ENCODE assay signal across 17 cellular contexts in the genomic region with DNA sequence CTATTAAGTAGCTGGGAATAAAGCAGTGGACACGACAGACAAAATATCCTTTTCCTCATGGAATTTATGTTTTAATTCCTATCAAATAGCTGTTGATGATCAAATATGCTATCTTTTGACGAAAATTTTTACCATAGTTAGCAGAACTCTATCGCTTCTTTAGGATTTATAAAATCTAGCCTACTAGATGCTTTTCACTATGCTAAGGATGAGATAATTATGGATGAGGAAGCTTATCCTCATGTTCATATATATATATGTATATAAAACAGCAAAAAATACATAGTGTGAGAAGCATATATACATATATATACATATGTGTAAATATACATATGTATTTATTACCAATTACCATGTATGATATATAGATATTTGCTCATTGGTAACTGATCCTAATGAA. TPM values are rescaled to one million over a fixed set of nuclear protein-coding genes. Genes with fewer than 3 reads are reported as not detected.
DNase-seq lines count a peak whose midpoint lies in the region; ATAC-seq and TF ChIP-seq lines count a peak whose summit lies in the region.
"Had no signal": no experiment of that assay in that cellular context is flagged by ENCODE, and none has a peak within 500 bp of the region (broad histone marks: within the 10 kb centered on the region; RNA-seq: fewer than 3 reads in every experiment).

No MANE protein-coding gene starts in this region.

- H3K36me3 ChIP-seq in iPS-15b (ENCODE audit: control insufficient read depth, insufficient read depth, low read length) = no peaks in the 10 kb centered on the region
- H3K36me3 ChIP-seq: tibial artery had no signal

- H3K27me3 ChIP-seq in AG04450 (ENCODE audit: control insufficient read depth, insufficient read depth, low read length) = no peaks in the 10 kb centered on the region
- H3K27me3 ChIP-seq in iPS-15b (ENCODE audit: control insufficient read depth, insufficient read depth, low read length) = peaks cover 17% of the 10 kb centered on the region

- H3K4me1 ChIP-seq in iPS-15b (ENCODE audit: control insufficient read depth, insufficient read depth, low read length) = no peaks in the 10 kb centered on the region
- H3K4me1 ChIP-seq: tibial artery had no signal

- intact Hi-C loops in activated T-helper 2 cell treated with anti-CD3 and anti-CD28 coated beads, Interferon-gamma antibody, Interleukin-2, Interleukin-4, amounts not matched to agents 10 μg/mL and 5 μg/mL and 100 μg/mL, durations not matched to agents 14 hours and 24 hours and 36 hours (cut with micrococcal nuclease) = loop anchor here (10.0 kb wide), 1 partner anchor 50 kb away; no protein-coding TSS in a partner anchor

- ATAC-seq in HG03469 (IDR thresholded peaks at IDR 0.05; ENCODE audit: unreplicated experiment) = no peak

- H3K4me3 Mint-ChIP-seq in activated T-helper 2 cell treated with anti-CD3 and anti-CD28 coated beads, Interferon-gamma antibody, Interleukin-2, Interleukin-4, amounts not matched to agents 10 μg/mL and 5 μg/mL and 100 μg/mL, durations not matched to agents 14 hours and 24 hours and 36 hours (ENCODE audit: low read depth) = peak overlapping the region; percentile 63

- H3K4me1 Mint-ChIP-seq in activated T-helper 2 cell treated with anti-CD3 and anti-CD28 coated beads, Interferon-gamma antibody, Interleukin-2, Interleukin-4, amounts not matched to agents 10 μg/mL and 5 μg/mL and 100 μg/mL, durations not matched to agents 14 hours and 24 hours and 36 hours (ENCODE audit: low read depth) = peaks cover 30% of the 10 kb centered on the region

- POLR2A ChIA-PET in AG04450 (lab: Yijun Ruan, JAX) = interaction anchor here (1.2 kb wide), 1 partner anchor 87 kb away, joined by 3 read pairs; a partner anchor contains a TSS

- H3K27ac Mint-ChIP-seq in activated T-helper 2 cell treated with anti-CD3 and anti-CD28 coated beads, Interferon-gamma antibody, Interleukin-2, Interleukin-4, amounts not matched to agents 10 μg/mL and 5 μg/mL and 100 μg/mL, durations not matched to agents 14 hours and 24 hours and 36 hours = no peak overlapping the region
- H3K27ac Mint-ChIP-seq: B cell; T-helper 2 cell treated with Interferon-gamma antibody and Interleukin-4, amounts not matched to agents 5 μg/mL and 100 μg/mL, for 36 hours had no signal

- H3K27ac ChIP-seq in AG04450 (ENCODE audit: low read depth, low read length) = no peak overlapping the region
- H3K27ac ChIP-seq: tibial artery had no signal

- H3K36me3 Mint-ChIP-seq in activated T-helper 2 cell treated with anti-CD3 and anti-CD28 coated beads, Interferon-gamma antibody, Interleukin-2, Interleukin-4, amounts not matched to agents 10 μg/mL and 5 μg/mL and 100 μg/mL, durations not matched to agents 14 hours and 24 hours and 36 hours (ENCODE audit: low read depth) = no peaks in the 10 kb centered on the region

- H3K9me3 Mint-ChIP-seq in activated T-helper 2 cell treated with anti-CD3 and anti-CD28 coated beads, Interferon-gamma antibody, Interleukin-2, Interleukin-4, amounts not matched to agents 10 μg/mL and 5 μg/mL and 100 μg/mL, durations not matched to agents 14 hours and 24 hours and 36 hours = peaks cover 7% of the 10 kb centered on the region
- H3K9me3 Mint-ChIP-seq: activated T-helper 1 cell treated with anti-CD3 and anti-CD28 coated beads, Interleukin-12 subunit alpha, Interleukin-12 subunit beta, Interleukin-2, Interleukin-4 antibody, amounts not matched to agents 30 ng/mL and 10 ng/mL and 1 ng/mL, durations not matched to agents 14 hours and 24 hours and 36 hours; T-helper 2 cell treated with Interferon-gamma antibody and Interleukin-4, amounts not matched to agents 5 μg/mL and 100 μg/mL, for 36 hours had no signal

- H3K27me3 Mint-ChIP-seq in activated T-helper 2 cell treated with anti-CD3 and anti-CD28 coated beads, Interferon-gamma antibody, Interleukin-2, Interleukin-4, amounts not matched to agents 10 μg/mL and 5 μg/mL and 100 μg/mL, durations not matched to agents 14 hours and 24 hours and 36 hours (ENCODE audit: low read depth) = peaks cover 62% of the 10 kb centered on the region

- CTCF ChIA-PET in AG04450 (lab: Charles Lee) = interaction anchor here (0.6 to 1.4 kb wide), 4 partner anchors 108 to 538 kb away, joined by 3 to 8 read pairs (median 4); no protein-coding TSS in a partner anchor

- H3K9ac ChIP-seq in iPS-15b (ENCODE audit: low read depth, low read length) = no peak overlapping the region

- H3K9me3 ChIP-seq in AG04450 (ENCODE audit: control insufficient read depth, insufficient read depth, low read length) (no peaks in the 10 kb centered on the region; the same call in 1 of the 2 replicates), iPS-15b (ENCODE audit: control insufficient read depth, insufficient read depth, low read length) (no peaks in the 10 kb centered on the region)

- DNase-seq in AG04450 (ENCODE audit: low read depth, low spot score) = no peak
- no peak for DNase-seq in HFF-Myc (ENCODE audit: extremely low read depth, low read depth)
- no peak for DNase-seq in activated T-helper 2 cell treated with anti-CD3 and anti-CD28 coated beads, Interferon-gamma antibody, Interleukin-2, Interleukin-4, amounts not matched to agents 10 μg/mL and 5 μg/mL and 100 μg/mL, durations not matched to agents 14 hours and 24 hours and 36 hours (ENCODE audit: low spot score)
- DNase-seq in NCI-H1092 (lab: John Stamatoyannopoulos, UW) = no peak
- DNase-seq in cerebellar nuclear complex (lab: John Stamatoyannopoulos, UW) = no peak
- no peak for DNase-seq in NCI-H345 (lab: John Stamatoyannopoulos, UW)
- DNase-seq: activated CD4-positive, alpha-beta T cell treated with anti-CD3 and anti-CD28 coated beads for 48 hours; DMS79 treated with DMSO at 0.1 percent for 48 hours; NCI-H187 treated with DMSO at 0.1 percent for 48 hours; NCI-H526 treated with DMSO at 0.1 percent for 48 hours; tibial artery had no signal

- TF ChIP-seq CTCF in AG04450 (IDR thresholded peaks at IDR 0.05; ENCODE audit: low read depth, low read length) = no peak
- no peak for TF ChIP-seq CTCF in HFF-Myc (IDR thresholded peaks at IDR 0.05; ENCODE audit: low read depth, low read length, missing control alignments)

- H3K4me3 ChIP-seq in AG04450 (ENCODE audit: low read depth, low read length) = peak overlapping the region; percentile 50; the same call in 1 of the 2 replicates
- H3K4me3 ChIP-seq in HFF-Myc (replicated peaks; ENCODE audit: low read depth, low read length) = peak overlapping the region; percentile 42
- peak overlapping the region; percentile 60 for H3K4me3 ChIP-seq in iPS-15b (ENCODE audit: low read depth, low read length)
- H3K4me3 ChIP-seq: tibial artery had no signal

RNA-seq across cellular contexts. Expression of gene PRSS16, which starts 12.9 kb away (rescaled TPM):
- polyA plus RNA-seq in AG04450 (2011; rRNA removed) = 0.02 and 0.16 TPM in 2 replicates
- polyA minus RNA-seq in AG04450 (2011; rRNA and poly(A)+ RNA removed) = not detected in 2 replicates
- total RNA-seq in activated T-helper 2 cell treated with anti-CD3 and anti-CD28 coated beads, Interferon-gamma antibody, Interleukin-2, Interleukin-4, amounts not matched to agents 10 μg/mL and 5 μg/mL and 100 μg/mL, durations not matched to agents 14 hours and 24 hours and 36 hours = 0.55 and 0.57 TPM in 2 replicates
- total RNA-seq: glomerular endothelial cell had no signal
